In the genomic region with DNA sequence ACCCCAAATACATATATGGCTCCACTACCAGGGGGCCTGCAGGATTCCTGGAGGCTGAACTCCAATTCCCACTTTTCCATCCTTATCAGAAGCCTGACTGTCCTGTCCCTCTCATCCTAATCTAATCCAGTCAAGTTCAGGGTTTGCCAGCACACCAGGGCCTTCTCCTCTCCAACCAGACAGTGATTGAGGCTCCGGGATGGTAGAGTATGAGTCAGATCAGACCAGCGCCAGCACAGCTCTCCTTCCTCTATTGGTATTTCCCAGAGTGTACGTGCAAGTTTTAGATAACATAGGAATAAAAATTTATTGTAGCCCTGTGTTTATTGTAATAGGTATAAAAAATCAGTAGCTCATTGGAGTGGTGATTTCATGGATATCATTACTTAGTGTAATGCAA, we compare ENCODE assay signal across 2 cellular contexts.
TF ChIP-seq lines count a peak whose summit lies in the region.

No MANE protein-coding gene starts in this region.

TF ChIP-seq in SK-N-SH treated with all-trans-retinoic acid at 6 μM for 48 hours, 23 proteins besides CTCF, POLR2A, EP300 and RAD21:
- TF ChIP-seq ZFP3 (CRISPR knock-in tag; IDR thresholded peaks at IDR 0.05) (no peak), CSDC2 (CRISPR knock-in tag; IDR thresholded peaks at IDR 0.05) (no peak), TCF4 (CRISPR knock-in tag; IDR thresholded peaks at IDR 0.05; ENCODE audit: borderline replicate concordance) (no peak), GLIS3 (CRISPR knock-in tag; IDR thresholded peaks at IDR 0.05) (no peak), OSR1 (CRISPR knock-in tag; IDR thresholded peaks at IDR 0.05) (no peak), ZC3H10 (CRISPR knock-in tag; IDR thresholded peaks at IDR 0.05) (no peak), PPARA (CRISPR knock-in tag; IDR thresholded peaks at IDR 0.05; ENCODE audit: borderline replicate concordance) (no peak), TOX (CRISPR knock-in tag; IDR thresholded peaks at IDR 0.05; ENCODE audit: borderline replicate concordance) (no peak), ARNTL (CRISPR knock-in tag; IDR thresholded peaks at IDR 0.05; ENCODE audit: borderline replicate concordance, low read depth) (no peak), ESRRG (CRISPR knock-in tag; IDR thresholded peaks at IDR 0.05) (no peak), CREB5 (CRISPR knock-in tag; IDR thresholded peaks at IDR 0.05; ENCODE audit: low read depth) (no peak)
- TF ChIP-seq, protein P1, sequence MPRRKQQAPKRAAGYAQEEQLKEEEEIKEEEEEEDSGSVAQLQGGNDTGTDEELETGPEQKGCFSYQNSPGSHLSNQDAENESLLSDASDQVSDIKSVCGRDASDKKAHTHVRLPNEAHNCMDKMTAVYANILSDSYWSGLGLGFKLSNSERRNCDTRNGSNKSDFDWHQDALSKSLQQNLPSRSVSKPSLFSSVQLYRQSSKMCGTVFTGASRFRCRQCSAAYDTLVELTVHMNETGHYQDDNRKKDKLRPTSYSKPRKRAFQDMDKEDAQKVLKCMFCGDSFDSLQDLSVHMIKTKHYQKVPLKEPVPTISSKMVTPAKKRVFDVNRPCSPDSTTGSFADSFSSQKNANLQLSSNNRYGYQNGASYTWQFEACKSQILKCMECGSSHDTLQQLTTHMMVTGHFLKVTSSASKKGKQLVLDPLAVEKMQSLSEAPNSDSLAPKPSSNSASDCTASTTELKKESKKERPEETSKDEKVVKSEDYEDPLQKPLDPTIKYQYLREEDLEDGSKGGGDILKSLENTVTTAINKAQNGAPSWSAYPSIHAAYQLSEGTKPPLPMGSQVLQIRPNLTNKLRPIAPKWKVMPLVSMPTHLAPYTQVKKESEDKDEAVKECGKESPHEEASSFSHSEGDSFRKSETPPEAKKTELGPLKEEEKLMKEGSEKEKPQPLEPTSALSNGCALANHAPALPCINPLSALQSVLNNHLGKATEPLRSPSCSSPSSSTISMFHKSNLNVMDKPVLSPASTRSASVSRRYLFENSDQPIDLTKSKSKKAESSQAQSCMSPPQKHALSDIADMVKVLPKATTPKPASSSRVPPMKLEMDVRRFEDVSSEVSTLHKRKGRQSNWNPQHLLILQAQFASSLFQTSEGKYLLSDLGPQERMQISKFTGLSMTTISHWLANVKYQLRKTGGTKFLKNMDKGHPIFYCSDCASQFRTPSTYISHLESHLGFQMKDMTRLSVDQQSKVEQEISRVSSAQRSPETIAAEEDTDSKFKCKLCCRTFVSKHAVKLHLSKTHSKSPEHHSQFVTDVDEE (CRISPR knock-in tag; IDR thresholded peaks at IDR 0.05) = no peak
- TF ChIP-seq, protein P2, sequence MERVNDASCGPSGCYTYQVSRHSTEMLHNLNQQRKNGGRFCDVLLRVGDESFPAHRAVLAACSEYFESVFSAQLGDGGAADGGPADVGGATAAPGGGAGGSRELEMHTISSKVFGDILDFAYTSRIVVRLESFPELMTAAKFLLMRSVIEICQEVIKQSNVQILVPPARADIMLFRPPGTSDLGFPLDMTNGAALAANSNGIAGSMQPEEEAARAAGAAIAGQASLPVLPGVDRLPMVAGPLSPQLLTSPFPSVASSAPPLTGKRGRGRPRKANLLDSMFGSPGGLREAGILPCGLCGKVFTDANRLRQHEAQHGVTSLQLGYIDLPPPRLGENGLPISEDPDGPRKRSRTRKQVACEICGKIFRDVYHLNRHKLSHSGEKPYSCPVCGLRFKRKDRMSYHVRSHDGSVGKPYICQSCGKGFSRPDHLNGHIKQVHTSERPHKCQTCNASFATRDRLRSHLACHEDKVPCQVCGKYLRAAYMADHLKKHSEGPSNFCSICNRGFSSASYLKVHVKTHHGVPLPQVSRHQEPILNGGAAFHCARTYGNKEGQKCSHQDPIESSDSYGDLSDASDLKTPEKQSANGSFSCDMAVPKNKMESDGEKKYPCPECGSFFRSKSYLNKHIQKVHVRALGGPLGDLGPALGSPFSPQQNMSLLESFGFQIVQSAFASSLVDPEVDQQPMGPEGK (CRISPR knock-in tag; IDR thresholded peaks at IDR 0.05; ENCODE audit: borderline replicate concordance) = no peak
TF ChIP-seq in SK-N-SH treated with all-trans-retinoic acid at 6 μM for 48 hours: peak in this region for 0.

TF ChIP-seq in SK-N-SH, 30 proteins besides CTCF, POLR2A, EP300 and RAD21:
- no peak for TF ChIP-seq EZH2phosphoT487 (IDR thresholded peaks at IDR 0.05; ENCODE audit: borderline replicate concordance, low read depth)
- no peak for TF ChIP-seq SIN3A (IDR thresholded peaks at IDR 0.05; ENCODE audit: borderline replicate concordance, low read depth, low read length)
- TF ChIP-seq FOXM1 (IDR thresholded peaks at IDR 0.05; ENCODE audit: low read depth) = no peak
- TF ChIP-seq TCF12 (IDR thresholded peaks at IDR 0.05) = no peak
- TF ChIP-seq MEF2A (IDR thresholded peaks at IDR 0.05; ENCODE audit: borderline replicate concordance, low read depth) = no peak
- TF ChIP-seq CHD2 (IDR thresholded peaks at IDR 0.05; ENCODE audit: low read length, partially characterized antibody) = no peak
- no peak for TF ChIP-seq ELF1 (IDR thresholded peaks at IDR 0.05)
- TF ChIP-seq SMC3 (IDR thresholded peaks at IDR 0.05; ENCODE audit: low read depth, low read length) = no peak
TF ChIP-seq in SK-N-SH: peak in this region for 0.
